ENCODE assay signal across 8 cellular contexts in the genomic region with DNA sequence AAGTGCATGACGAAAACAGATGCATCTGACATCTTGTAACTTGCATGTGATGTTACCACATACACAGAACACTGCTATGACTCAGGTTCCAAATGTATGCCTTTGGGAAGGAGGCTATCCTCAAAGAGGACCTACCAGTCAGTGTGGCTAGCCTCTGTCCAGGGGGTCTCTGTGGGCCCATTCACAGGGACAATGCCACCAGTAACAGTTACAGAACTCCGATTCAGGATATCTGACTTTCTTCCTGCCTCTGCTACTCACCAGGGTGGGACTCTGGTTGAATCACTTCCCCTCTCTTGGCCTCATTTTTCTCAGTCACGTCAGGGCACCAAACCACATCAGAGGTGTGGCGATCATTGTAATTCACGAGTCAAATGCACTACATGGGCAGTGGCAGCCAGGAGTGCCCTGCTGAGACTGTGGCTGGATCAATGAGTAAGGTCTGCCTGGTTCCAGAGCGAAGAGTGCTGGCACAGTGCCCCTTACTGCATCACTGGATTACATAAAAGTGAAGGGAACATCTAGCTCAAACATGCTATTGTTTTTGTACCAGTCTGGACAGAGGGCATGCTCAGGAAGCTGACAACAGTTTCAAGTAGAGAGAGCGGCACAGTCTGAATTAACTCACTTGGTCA. TPM values are rescaled to one million over a fixed set of nuclear protein-coding genes. Genes with fewer than 3 reads are reported as not detected.
DNase-seq lines count a peak whose midpoint lies in the region; ATAC-seq and TF ChIP-seq lines count a peak whose summit lies in the region.

No MANE protein-coding gene starts in this region.

- H3K79me1 ChIP-seq in mesenchymal stem cell (replicated peaks; ENCODE audit: low read length, poor library complexity, severe bottlenecking): peaks cover 6% of the 10 kb centered on the region

- H3K4ac ChIP-seq in mesenchymal stem cell (ENCODE audit: low read depth in 1 of 2, low read length in 2 of 2): no peak overlapping the region

- WGBS in mesenchymal stem cell: 25% methylated on average over 7 of the region's 7 CpGs

- H2BK120ac ChIP-seq in mesenchymal stem cell (ENCODE audit: low read depth, low read length): no peak overlapping the region

- peak overlapping the region in 1 of 2 experiments; percentile 55 for H3K18ac ChIP-seq in mesenchymal stem cell (ENCODE audit: low read depth in 1 of 2, low read length in 2 of 2)

- peaks cover 29% of the 10 kb centered on the region for H3K4me1 ChIP-seq in mesenchymal stem cell (ENCODE audit: control insufficient read depth, insufficient read depth, low read depth, low read length)
- peaks cover 43% of the 10 kb centered on the region for H3K4me1 ChIP-seq in vagina

- no peak overlapping the region for H2BK15ac ChIP-seq in mesenchymal stem cell (ENCODE audit: low read depth, poor library complexity, severe bottlenecking)

- peak overlapping the region; percentile 70 for H3K4me3 Mint-ChIP-seq in HFFc6
- peak overlapping the region; percentile 69 for H3K4me3 Mint-ChIP-seq in T-helper 17 cell

- peak overlapping the region; percentile 43 for H4K91ac ChIP-seq in mesenchymal stem cell (ENCODE audit: low read length)

- no peak overlapping the region for H3K14ac ChIP-seq in mesenchymal stem cell (ENCODE audit: low read length in 2 of 2)

- peak overlapping the region; percentile 59 for H3K9ac ChIP-seq in mesenchymal stem cell (ENCODE audit: low read length)

- no peak overlapping the region for H3K4me2 ChIP-seq in mesenchymal stem cell (ENCODE audit: low read length, poor library complexity, severe bottlenecking)

- no peaks in the 10 kb centered on the region; the same call in 1 of the 2 replicates for H3K27me3 Mint-ChIP-seq in HFFc6 (ENCODE audit: insufficient read depth)
- no peaks in the 10 kb centered on the region for H3K27me3 Mint-ChIP-seq in T-helper 17 cell

- peaks cover 15 to 29% of the 10 kb centered on the region in 2 experiments for H3K36me3 ChIP-seq in mesenchymal stem cell (ENCODE audit: control insufficient read depth in 1 of 2, insufficient read depth in 2 of 2, low read depth in 1 of 2, low read length in 2 of 2)
- peaks cover 0 to 11% of the 10 kb centered on the region in 2 donors for H3K36me3 ChIP-seq in vagina

- no peak for TF ChIP-seq CTCF in HFFc6 (IDR thresholded peaks at IDR 0.05)
- no peak for TF ChIP-seq CTCF in choroid plexus epithelial cell (conservative IDR thresholded peaks at IDR 0.05; ENCODE audit: low read depth, low read length)
- TF ChIP-seq CTCF in vagina (IDR thresholded peaks at IDR 0.05): no peak

- H3K36me3 Mint-ChIP-seq in HFFc6 (ENCODE audit: low read depth) (peaks cover 17% of the 10 kb centered on the region), T-helper 17 cell (ENCODE audit: low read depth) (peaks cover 5% of the 10 kb centered on the region)

- peak overlapping the region; percentile 23 to 62 for H2BK12ac ChIP-seq in mesenchymal stem cell (ENCODE audit: low read length in 2 of 2)

- H2AFZ ChIP-seq in mesenchymal stem cell (ENCODE audit: low read depth, low read length): no peak overlapping the region

- DNase-seq in COLO829 (ENCODE audit: low spot score) (peak; percentile 86), HFFc6 (peak; percentile 93), T-helper 17 cell (peak in 1 of 3 donors; percentile 23), choroid plexus epithelial cell (ENCODE audit: low read depth) (peak; percentile 82), mesenchymal stem cell (peak; percentile 89), vagina (ENCODE audit: extremely low spot score in 2 of 2) (no peak), DMS79 treated with DMSO at 0.1 percent for 48 hours (lab: John Stamatoyannopoulos, UW) (no peak), NCI-H748 treated with DMSO at 0.1 percent for 48 hours (lab: John Stamatoyannopoulos, UW) (no peak)

- H3K27ac Mint-ChIP-seq in HFFc6: peak overlapping the region; percentile 94
- H3K27ac Mint-ChIP-seq in T-helper 17 cell: peak overlapping the region; percentile 85

- H3K9me3 Mint-ChIP-seq in HFFc6: no peaks in the 10 kb centered on the region

- intact Hi-C loops in vagina (cut with DNase I): no loop called here

- TF ChIP-seq POLR2A in vagina (IDR thresholded peaks at IDR 0.05): no peak

- H3K27me3 ChIP-seq in mesenchymal stem cell (ENCODE audit: control insufficient read depth in 1 of 2, insufficient read depth in 1 of 2, low read length in 2 of 2): no peaks in the 10 kb centered on the region
- H3K27me3 ChIP-seq in vagina: no peaks in the 10 kb centered on the region

- ATAC-seq in T-helper 17 cell: peak; percentile 54

- H3K4me3 ChIP-seq in choroid plexus epithelial cell (ENCODE audit: low read depth, low read length) (no peak overlapping the region), mesenchymal stem cell (ENCODE audit: insufficient read depth in 1 of 2, low read depth in 1 of 2, low read length in 2 of 2) (peak overlapping the region in 1 of 2 experiments; percentile 19), vagina (no peak overlapping the region)

- no peak overlapping the region for H2AK5ac ChIP-seq in mesenchymal stem cell (ENCODE audit: low read length, severe bottlenecking)

- H3K4me1 Mint-ChIP-seq in HFFc6 (ENCODE audit: low read depth): peaks cover 68% of the 10 kb centered on the region
- peaks cover 29% of the 10 kb centered on the region for H3K4me1 Mint-ChIP-seq in T-helper 17 cell

- H3K23ac ChIP-seq in mesenchymal stem cell (ENCODE audit: low read length in 2 of 2): no peak overlapping the region

- H3K9me3 ChIP-seq in T-helper 17 cell (ENCODE audit: control insufficient read depth, low read length, poor library complexity, severe bottlenecking): no peaks in the 10 kb centered on the region
- no peaks in the 10 kb centered on the region for H3K9me3 ChIP-seq in mesenchymal stem cell (ENCODE audit: control insufficient read depth, low read length)
- H3K9me3 ChIP-seq in vagina: no peaks in the 10 kb centered on the region

- H2BK5ac ChIP-seq in mesenchymal stem cell (ENCODE audit: low read depth, low read length, poor library complexity, severe bottlenecking): no peak overlapping the region

- peak overlapping the region; percentile 36 for H4K8ac ChIP-seq in mesenchymal stem cell (ENCODE audit: low read length)

- peak overlapping the region; percentile 50 for H3K27ac ChIP-seq in mesenchymal stem cell (ENCODE audit: low read length, poor library complexity, severe bottlenecking)
- peak overlapping the region; percentile 65 for H3K27ac ChIP-seq in vagina

RNA-seq across cellular contexts. Expression of gene ATOX1, which starts 13.2 kb away (rescaled TPM):
- 100 to 1,000 TPM; 148 to 185 (median 155) TPM for total RNA-seq in HFFc6 (2021; fragmentation: NEBNext Ultra II Directional; extraction: Animal tissue kit (Norgen Biotek cat#: 25700))
- 10 to 100 TPM; 24.3 to 26.1 TPM for total RNA-seq in T-helper 17 cell
- 310 TPM for polyA plus RNA-seq in mesenchymal stem cell (2013, experiment 1 of 2)
- polyA plus RNA-seq in mesenchymal stem cell (2013, experiment 2 of 2): 311 TPM
- total RNA-seq in vagina: 120 TPM

RNA-seq across cellular contexts. Expression of gene G3BP1, which starts 26.6 kb away (rescaled TPM):
- 100 to 1,000 TPM; 242 to 284 (median 245) TPM for total RNA-seq in HFFc6 (2021; fragmentation: NEBNext Ultra II Directional; extraction: Animal tissue kit (Norgen Biotek cat#: 25700))
- total RNA-seq in T-helper 17 cell: 100 to 1,000 TPM; 115 to 117 TPM
- 50.3 TPM for polyA plus RNA-seq in mesenchymal stem cell (2013, experiment 1 of 2)
- polyA plus RNA-seq in mesenchymal stem cell (2013, experiment 2 of 2): 51.5 TPM
- total RNA-seq in vagina: 97.0 TPM

RNA-seq across cellular contexts. Expression of gene SPARC, which starts 58.5 kb away (rescaled TPM):
- 1,000 to 10,000 TPM; 3,729 to 5,836 (median 4,094) TPM for total RNA-seq in HFFc6 (2021; fragmentation: NEBNext Ultra II Directional; extraction: Animal tissue kit (Norgen Biotek cat#: 25700))
- 100 to 1,000 TPM in 1 of 2 donors, 10 to 100 TPM in 1; 12.5 to 494 TPM for total RNA-seq in T-helper 17 cell
- polyA plus RNA-seq in mesenchymal stem cell (2013, experiment 1 of 2): 5,201 TPM
- polyA plus RNA-seq in mesenchymal stem cell (2013, experiment 2 of 2): 4,942 TPM
- 273 TPM for total RNA-seq in vagina

Comparison
In these comparisons a context has a peak if more than half of its experiments do, and no peak if none do; other contexts are left out.
1. DNase-seq: peak in COLO829 (single experiment), HFFc6 (single experiment), choroid plexus epithelial cell (single experiment) and mesenchymal stem cell (single experiment); none in vagina (0 of 2), DMS79 treated with DMSO at 0.1 percent for 48 hours (single experiment) and NCI-H748 treated with DMSO at 0.1 percent for 48 hours (single experiment).
2. RNA of gene SPARC, which starts 58.5 kb away (total RNA-seq): 3,729 to 5,836 TPM in HFFc6; 12.5 to 494 TPM in T-helper 17 cell and 273 TPM in vagina (single experiment); every median in the first group is over 4 times any median in the second.